Comparison of ENCODE assay signal across 24 cellular contexts in the genomic region with DNA sequence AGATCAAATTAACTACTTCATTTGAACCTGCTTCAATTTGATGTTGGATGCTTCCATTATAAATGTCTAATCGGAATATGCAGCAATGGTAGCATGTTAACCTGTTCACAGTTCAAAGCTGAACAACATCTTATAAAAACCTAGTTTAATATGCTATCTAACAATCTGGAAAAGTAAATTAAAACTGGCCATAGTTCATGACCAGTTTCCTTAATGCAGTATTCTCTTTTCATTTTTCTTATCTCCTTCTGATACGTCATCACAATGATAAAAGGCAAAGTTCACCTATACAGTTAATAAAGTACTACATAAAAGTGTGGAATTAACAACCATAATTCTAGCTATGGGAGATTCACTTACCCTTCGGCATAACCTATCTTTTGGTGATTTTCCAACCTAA.
"Had no signal": no experiment of that assay in that cellular context is flagged by ENCODE, and none has a peak within 500 bp of the region (broad histone marks: within the 10 kb centered on the region; RNA-seq: fewer than 3 reads in every experiment).

No MANE protein-coding gene starts in this region.

- H3K4me2 ChIP-seq: neural progenitor cell had no signal

- H3K4me3 ChIP-seq: left lung, lower lobe of right lung, neural progenitor cell, skin epidermis, spleen, tibial nerve, uterus had no signal

- H3K27ac ChIP-seq: left lung, lower lobe of right lung, neural progenitor cell, neutrophil, spleen, tibial nerve, uterus had no signal

- H2AFZ ChIP-seq: neural progenitor cell had no signal

- H3K4me1 ChIP-seq: left lung, lower lobe of right lung, neural progenitor cell, spleen, tibial nerve, uterus had no signal

- DNase-seq: hippocampal formation; kidney glomerular epithelial cell; left cardiac atrium; left lung; lower lobe of right lung; mammary epithelial cell; mesenchymal stem cell; naive B cell; natural killer cell; nephron progenitor cell; occipital lobe; retina; right cardiac atrium; spleen; stimulated activated CD4-positive, alpha-beta T cell treated with anti-CD3 and anti-CD28 coated beads, Interleukin-4, amount 100 ng/mL, for 24 hours; stimulated activated naive CD4-positive, alpha-beta T cell; uterus had no signal

- H3K9me3 ChIP-seq: left lung, lower lobe of right lung, neutrophil, spleen, tibial nerve, uterus had no signal

- FAIRE-seq: keratinocyte had no signal

- ATAC-seq: left cardiac atrium; left lung; lower lobe of right lung; natural killer cell; right cardiac atrium; sciatic nerve; stimulated activated effector memory CD8-positive, alpha-beta T cell treated with anti-CD3 and anti-CD28 coated beads, Interleukin-12 subunit alpha, Interleukin-12 subunit beta, amount 100 ng/mL, for 72 hours had no signal

- H3K36me3 ChIP-seq: uterus had no signal
